ENCODE assay signal across 1 cellular context in the genomic region with DNA sequence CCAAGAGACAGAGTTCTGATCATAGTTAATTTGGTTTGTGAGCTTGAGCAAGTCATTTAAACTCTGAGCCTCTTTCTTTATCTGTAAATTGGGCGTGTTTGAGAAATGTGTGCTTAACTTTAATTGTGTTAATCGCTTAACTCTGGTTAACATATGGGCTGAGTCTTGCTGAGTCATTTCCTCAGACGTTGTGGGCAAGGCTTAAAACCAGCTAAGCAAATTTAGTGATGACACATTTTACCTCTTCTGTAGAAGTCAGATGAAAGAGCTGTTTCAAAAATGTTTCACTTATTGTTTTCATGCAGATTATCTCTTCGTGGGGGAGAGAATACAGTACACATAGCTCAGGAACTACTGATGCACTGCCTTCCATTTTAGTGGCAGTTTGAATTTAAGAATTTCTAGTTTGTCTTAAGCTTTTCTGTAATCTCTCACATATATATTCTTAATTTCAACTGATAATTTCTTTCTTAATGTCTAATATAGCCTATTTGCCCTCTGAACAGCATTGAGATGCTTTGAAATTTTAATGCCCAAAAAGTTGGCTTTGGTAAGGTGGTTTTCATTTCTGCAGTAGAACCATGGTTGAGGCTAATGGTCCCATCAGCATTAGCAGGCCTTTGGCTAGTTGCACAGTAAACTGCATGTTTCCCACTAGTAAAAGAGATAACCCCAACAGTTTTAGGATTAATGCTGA.
TF ChIP-seq lines count a peak whose summit lies in the region.

No MANE protein-coding gene starts in this region.

TF ChIP-seq in HepG2, 621 proteins besides CTCF, POLR2A, EP300 and RAD21 (continued from another document):
- TF ChIP-seq, protein P1, sequence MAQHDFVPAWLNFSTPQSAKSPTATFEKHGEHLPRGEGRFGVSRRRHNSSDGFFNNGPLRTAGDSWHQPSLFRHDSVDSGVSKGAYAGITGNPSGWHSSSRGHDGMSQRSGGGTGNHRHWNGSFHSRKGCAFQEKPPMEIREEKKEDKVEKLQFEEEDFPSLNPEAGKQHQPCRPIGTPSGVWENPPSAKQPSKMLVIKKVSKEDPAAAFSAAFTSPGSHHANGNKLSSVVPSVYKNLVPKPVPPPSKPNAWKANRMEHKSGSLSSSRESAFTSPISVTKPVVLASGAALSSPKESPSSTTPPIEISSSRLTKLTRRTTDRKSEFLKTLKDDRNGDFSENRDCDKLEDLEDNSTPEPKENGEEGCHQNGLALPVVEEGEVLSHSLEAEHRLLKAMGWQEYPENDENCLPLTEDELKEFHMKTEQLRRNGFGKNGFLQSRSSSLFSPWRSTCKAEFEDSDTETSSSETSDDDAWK (CRISPR knock-in tag; IDR thresholded peaks at IDR 0.05): no peak
- TF ChIP-seq MATR3 (CRISPR knock-in tag; IDR thresholded peaks at IDR 0.05) (no peak), MAFK (conservative IDR thresholded peaks at IDR 0.05 in 1 of 2, IDR thresholded peaks at IDR 0.05 in 1 of 2; ENCODE audit: low read length in 2 of 2) (peak; percentile 81 to 90), ZNF496 (CRISPR knock-in tag; IDR thresholded peaks at IDR 0.05; ENCODE audit: insufficient replicate concordance) (no peak), NFIB (CRISPR knock-in tag; IDR thresholded peaks at IDR 0.05; ENCODE audit: borderline replicate concordance) (no peak), AGO2 (optimal IDR thresholded peaks at IDR 0.05; ENCODE audit: low read depth, low read length) (no peak), ZNF598 (CRISPR knock-in tag; IDR thresholded peaks at IDR 0.05; ENCODE audit: borderline replicate concordance) (no peak), ZNF468 (CRISPR knock-in tag; IDR thresholded peaks at IDR 0.05) (no peak), BATF2 (CRISPR knock-in tag; IDR thresholded peaks at IDR 0.05) (no peak), FOXP1 (IDR thresholded peaks at IDR 0.05) (no peak), FOXP1 (CRISPR knock-in tag; IDR thresholded peaks at IDR 0.05) (no peak), ZNF724P (CRISPR knock-in tag; IDR thresholded peaks at IDR 0.05; ENCODE audit: borderline replicate concordance) (no peak), ZNF503 (CRISPR knock-in tag; IDR thresholded peaks at IDR 0.05) (no peak), CREBL2 (CRISPR knock-in tag; IDR thresholded peaks at IDR 0.05; ENCODE audit: borderline replicate concordance) (no peak), FOSL2 (CRISPR knock-in tag; IDR thresholded peaks at IDR 0.05) (peak; percentile 78), ZFP36L2 (CRISPR knock-in tag; IDR thresholded peaks at IDR 0.05) (no peak), SAFB2 (CRISPR knock-in tag; IDR thresholded peaks at IDR 0.05; ENCODE audit: borderline replicate concordance, low read depth) (no peak), PLRG1 (conservative IDR thresholded peaks at IDR 0.05) (no peak), MLXIP (CRISPR knock-in tag; IDR thresholded peaks at IDR 0.05; ENCODE audit: borderline replicate concordance) (no peak), ZBTB21 (CRISPR knock-in tag; IDR thresholded peaks at IDR 0.05) (peak; percentile 71; the same call in 1 of the 2 replicates), SP5 (CRISPR knock-in tag; IDR thresholded peaks at IDR 0.05; ENCODE audit: borderline replicate concordance, low read depth) (no peak), ZNF343 (CRISPR knock-in tag; IDR thresholded peaks at IDR 0.05) (no peak), HIVEP1 (CRISPR knock-in tag; IDR thresholded peaks at IDR 0.05) (no peak), ATAD3A (CRISPR knock-in tag; IDR thresholded peaks at IDR 0.05) (no peak), SMC3 (IDR thresholded peaks at IDR 0.05; ENCODE audit: low read length) (no peak), ZSCAN21 (CRISPR knock-in tag; IDR thresholded peaks at IDR 0.05; ENCODE audit: borderline replicate concordance) (no peak), ATF6 (CRISPR knock-in tag; conservative IDR thresholded peaks at IDR 0.05) (no peak), SSRP1 (CRISPR knock-in tag; IDR thresholded peaks at IDR 0.05) (no peak), NFKBIZ (CRISPR knock-in tag; IDR thresholded peaks at IDR 0.05) (no peak), RFXAP (CRISPR knock-in tag; IDR thresholded peaks at IDR 0.05; ENCODE audit: borderline replicate concordance) (no peak), KDM4B (CRISPR knock-in tag; IDR thresholded peaks at IDR 0.05) (no peak), ZKSCAN5 (CRISPR knock-in tag; IDR thresholded peaks at IDR 0.05) (no peak), NFE2L2 (IDR thresholded peaks at IDR 0.05; ENCODE audit: low read length) (peak; percentile 89), ZMYM4 (CRISPR knock-in tag; IDR thresholded peaks at IDR 0.05) (no peak)
- TF ChIP-seq, protein P2, sequence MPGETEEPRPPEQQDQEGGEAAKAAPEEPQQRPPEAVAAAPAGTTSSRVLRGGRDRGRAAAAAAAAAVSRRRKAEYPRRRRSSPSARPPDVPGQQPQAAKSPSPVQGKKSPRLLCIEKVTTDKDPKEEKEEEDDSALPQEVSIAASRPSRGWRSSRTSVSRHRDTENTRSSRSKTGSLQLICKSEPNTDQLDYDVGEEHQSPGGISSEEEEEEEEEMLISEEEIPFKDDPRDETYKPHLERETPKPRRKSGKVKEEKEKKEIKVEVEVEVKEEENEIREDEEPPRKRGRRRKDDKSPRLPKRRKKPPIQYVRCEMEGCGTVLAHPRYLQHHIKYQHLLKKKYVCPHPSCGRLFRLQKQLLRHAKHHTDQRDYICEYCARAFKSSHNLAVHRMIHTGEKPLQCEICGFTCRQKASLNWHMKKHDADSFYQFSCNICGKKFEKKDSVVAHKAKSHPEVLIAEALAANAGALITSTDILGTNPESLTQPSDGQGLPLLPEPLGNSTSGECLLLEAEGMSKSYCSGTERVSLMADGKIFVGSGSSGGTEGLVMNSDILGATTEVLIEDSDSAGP (CRISPR knock-in tag; IDR thresholded peaks at IDR 0.05; ENCODE audit: borderline replicate concordance): no peak
